28 cellular contexts compared by ENCODE assay signal in genomic region chr15:28943611-28944230, GRCh38. TPM values are rescaled to one million over a fixed set of nuclear protein-coding genes. Genes with fewer than 3 reads are reported as not detected.
DNase-seq lines count a peak whose midpoint lies in the region; ATAC-seq and TF ChIP-seq lines count a peak whose summit lies in the region.
"Had no signal": no experiment of that assay in that cellular context is flagged by ENCODE, and none has a peak within 500 bp of the region (broad histone marks: within the 10 kb centered on the region; RNA-seq: fewer than 3 reads in every experiment).

No MANE protein-coding gene starts in this region.

- H3K9me3 ChIP-seq in KOPT-K1 (ENCODE audit: insufficient read depth, low read length, poor library complexity, severe bottlenecking) (no peaks in the 10 kb centered on the region), sigmoid colon (no peaks in the 10 kb centered on the region)
- H3K9me3 ChIP-seq: colonic mucosa, upper lobe of left lung had no signal

- H3K4me3 Mint-ChIP-seq in activated CD4-positive, alpha-beta T cell treated with anti-CD3 and anti-CD28 coated beads for 36 hours = no peak overlapping the region
- H3K4me3 Mint-ChIP-seq in activated CD4-positive, alpha-beta T cell treated with anti-CD3 and anti-CD28 coated beads, Interleukin-2, amount 10 ng/mL, durations not matched to agents 24 days and 14 days = no peak overlapping the region
- no peak overlapping the region for H3K4me3 Mint-ChIP-seq in MCF 10A (ENCODE audit: unreplicated experiment)
- H3K4me3 Mint-ChIP-seq: memory B cell; stimulated activated memory B cell treated with anti-CD40 and anti-IgM and Interleukin-4, amounts not matched to agents 10 μg/mL and 1 μg/mL and 100 μg/mL, for 72 hours had no signal

- H3K4me1 Mint-ChIP-seq in activated CD4-positive, alpha-beta T cell treated with anti-CD3 and anti-CD28 coated beads for 36 hours = peaks cover 76% of the 10 kb centered on the region
- peaks cover 15% of the 10 kb centered on the region for H3K4me1 Mint-ChIP-seq in activated CD4-positive, alpha-beta T cell treated with anti-CD3 and anti-CD28 coated beads, Interleukin-2, amount 10 ng/mL, durations not matched to agents 24 days and 14 days
- no peaks in the 10 kb centered on the region for H3K4me1 Mint-ChIP-seq in MCF 10A (ENCODE audit: insufficient read depth, unreplicated experiment)

- CTCF ChIA-PET in activated CD4-positive, alpha-beta T cell treated with anti-CD3 and anti-CD28 coated beads for 36 hours (lab: Charles Lee) = no interaction called here
- CTCF ChIA-PET in MCF 10A (lab: Yijun Ruan, JAX) = no interaction called here

- BruUV-seq in MCF 10A (replicated peaks; lab: Mats Ljungman, UMichigan) = no TSS peak

- peak overlapping the region; percentile 35 for H3K27ac Mint-ChIP-seq in activated CD4-positive, alpha-beta T cell treated with anti-CD3 and anti-CD28 coated beads for 36 hours
- H3K27ac Mint-ChIP-seq in activated CD4-positive, alpha-beta T cell treated with anti-CD3 and anti-CD28 coated beads, Interleukin-2, amount 10 ng/mL, durations not matched to agents 24 days and 14 days = no peak overlapping the region
- H3K27ac Mint-ChIP-seq in MCF 10A (ENCODE audit: low read depth, unreplicated experiment) = no peak overlapping the region
- H3K27ac Mint-ChIP-seq: memory B cell; stimulated activated memory B cell treated with anti-CD40 and anti-IgM and Interleukin-4, amounts not matched to agents 10 μg/mL and 1 μg/mL and 100 μg/mL, for 72 hours had no signal

- peaks cover 24% of the 10 kb centered on the region for H3K36me3 Mint-ChIP-seq in activated CD4-positive, alpha-beta T cell treated with anti-CD3 and anti-CD28 coated beads for 36 hours (ENCODE audit: low read depth)
- no peaks in the 10 kb centered on the region for H3K36me3 Mint-ChIP-seq in activated CD4-positive, alpha-beta T cell treated with anti-CD3 and anti-CD28 coated beads, Interleukin-2, amount 10 ng/mL, durations not matched to agents 24 days and 14 days (ENCODE audit: low read depth)
- peaks cover 6% of the 10 kb centered on the region for H3K36me3 Mint-ChIP-seq in MCF 10A (ENCODE audit: insufficient read depth, unreplicated experiment)
- H3K36me3 Mint-ChIP-seq: memory B cell; stimulated activated memory B cell treated with anti-CD40 and anti-IgM and Interleukin-4, amounts not matched to agents 10 μg/mL and 1 μg/mL and 100 μg/mL, for 72 hours had no signal

- H3K4me3 ChIP-seq in sigmoid colon = no peak overlapping the region
- H3K4me3 ChIP-seq: colonic mucosa, upper lobe of left lung had no signal

- H3K4me1 ChIP-seq in sigmoid colon = no peaks in the 10 kb centered on the region
- H3K4me1 ChIP-seq: colonic mucosa, upper lobe of left lung had no signal

- H3K36me3 ChIP-seq in KOPT-K1 (ENCODE audit: insufficient read depth, low read length) (no peaks in the 10 kb centered on the region), sigmoid colon (no peaks in the 10 kb centered on the region)
- H3K36me3 ChIP-seq: colonic mucosa, upper lobe of left lung had no signal

- no peak for ATAC-seq in activated CD4-positive, alpha-beta T cell treated with anti-CD3 and anti-CD28 coated beads for 36 hours
- no peak for ATAC-seq in HG03521 (IDR thresholded peaks at IDR 0.05; ENCODE audit: unreplicated experiment)
- ATAC-seq: Panc1; stimulated activated memory B cell treated with anti-CD40 and anti-IgM and Interleukin-4, amounts not matched to agents 10 μg/mL and 1 μg/mL and 100 μg/mL, for 72 hours had no signal

- peak overlapping the region; percentile 81 for H3K27ac ChIP-seq in KOPT-K1 (ENCODE audit: low read depth, low read length, poor library complexity, severe bottlenecking)
- no peak overlapping the region for H3K27ac ChIP-seq in sigmoid colon
- H3K27ac ChIP-seq: colonic mucosa, upper lobe of left lung, VCaP had no signal

- H3K27me3 ChIP-seq in sigmoid colon = no peaks in the 10 kb centered on the region
- H3K27me3 ChIP-seq: colonic mucosa, upper lobe of left lung had no signal

- TF ChIP-seq CTCF in sigmoid colon (IDR thresholded peaks at IDR 0.05) (no peak), MCF 10A (IDR thresholded peaks at IDR 0.05; ENCODE audit: unreplicated experiment) (no peak)

- WGBS in sigmoid colon, 2 donors = 80 to 86% methylated on average over 11 of the region's 11 CpGs

- intact Hi-C loops in activated CD4-positive, alpha-beta T cell treated with anti-CD3 and anti-CD28 coated beads for 36 hours (cut with DNase I, micrococcal nuclease) = no loop called here
- intact Hi-C loops in activated CD4-positive, alpha-beta T cell treated with anti-CD3 and anti-CD28 coated beads, Interleukin-2, amount 10 ng/mL, durations not matched to agents 24 days and 14 days (cut with micrococcal nuclease) = no loop called here
- intact Hi-C loops in sigmoid colon (cut with DNase I) (no loop called here), MCF 10A (cut with micrococcal nuclease) (no loop called here)

- no peaks in the 10 kb centered on the region for H3K27me3 Mint-ChIP-seq in activated CD4-positive, alpha-beta T cell treated with anti-CD3 and anti-CD28 coated beads for 36 hours
- peaks cover 2% of the 10 kb centered on the region for H3K27me3 Mint-ChIP-seq in activated CD4-positive, alpha-beta T cell treated with anti-CD3 and anti-CD28 coated beads, Interleukin-2, amount 10 ng/mL, durations not matched to agents 24 days and 14 days
- no peaks in the 10 kb centered on the region for H3K27me3 Mint-ChIP-seq in MCF 10A (ENCODE audit: insufficient read depth, unreplicated experiment)

- POLR2A ChIA-PET in activated CD4-positive, alpha-beta T cell treated with anti-CD3 and anti-CD28 coated beads for 36 hours (lab: Charles Lee) = no interaction called here
- POLR2A ChIA-PET in MCF 10A (lab: Yijun Ruan, JAX) = interaction anchor here (0.6 kb wide), 1 partner anchor 169 kb away, joined by 3 read pairs; no protein-coding TSS in a partner anchor

- no peak for TF ChIP-seq POLR2A in sigmoid colon (IDR thresholded peaks at IDR 0.05)

- no peak for TF ChIP-seq EP300 in sigmoid colon (IDR thresholded peaks at IDR 0.05)

- no peak for DNase-seq in activated CD4-positive, alpha-beta T cell treated with anti-CD3 and anti-CD28 coated beads for 36 hours
- DNase-seq in activated CD4-positive, alpha-beta T cell treated with anti-CD3 and anti-CD28 coated beads, Interleukin-2, amount 10 ng/mL, durations not matched to agents 24 days and 14 days = no peak
- DNase-seq in islet precursor cell (peak; percentile 28), sigmoid colon (peak; percentile 60), DMS 273 (lab: John Stamatoyannopoulos, UW; ENCODE audit: unreplicated experiment) (no peak), MCF 10A (ENCODE audit: unreplicated experiment) (no peak)
- DNase-seq: 8988T; activated CD4-positive, alpha-beta T cell treated with anti-CD3 and anti-CD28 coated beads, Interleukin-2, amount 50 U/mL, for 1 hour; activated naive CD4-positive, alpha-beta T cell treated with anti-CD3 and anti-CD28 coated beads, Interleukin-2, amount 50 U/mL, for 16 hours; anterior cingulate cortex; colonic mucosa; DMS79 treated with DMSO at 0.1 percent for 48 hours; effector memory CD4-positive, alpha-beta T cell; erythroblast; GF-D8; IMR-90; NCI-H446; NCI-H774; SHP77; SW 1271; T-helper 9 cell; upper lobe of left lung had no signal

- no peaks in the 10 kb centered on the region for H3K9me3 Mint-ChIP-seq in activated CD4-positive, alpha-beta T cell treated with anti-CD3 and anti-CD28 coated beads for 36 hours (ENCODE audit: low read depth)
- H3K9me3 Mint-ChIP-seq in activated CD4-positive, alpha-beta T cell treated with anti-CD3 and anti-CD28 coated beads, Interleukin-2, amount 10 ng/mL, durations not matched to agents 24 days and 14 days = no peaks in the 10 kb centered on the region
- peaks cover 8% of the 10 kb centered on the region for H3K9me3 Mint-ChIP-seq in MCF 10A (ENCODE audit: unreplicated experiment)
- H3K9me3 Mint-ChIP-seq: memory B cell had no signal

RNA-seq across cellular contexts. Expression of gene APBA2, which starts 57.9 kb away (rescaled TPM):
- 10 to 100 TPM; 12.8 to 17.5 TPM for total RNA-seq in activated CD4-positive, alpha-beta T cell treated with anti-CD3 and anti-CD28 coated beads for 36 hours
- 1.8 and 1.9 TPM in 2 replicates for total RNA-seq in activated CD4-positive, alpha-beta T cell treated with anti-CD3 and anti-CD28 coated beads, Interleukin-2, amount 10 ng/mL, durations not matched to agents 24 days and 14 days
- total RNA-seq in sigmoid colon (1 to 10 TPM; 1.4 to 1.7 (median 1.5) TPM), MCF 10A (2022) (not detected in 2 replicates)
- 10 to 100 TPM in 1 of 3 donors, 1 to 10 TPM in 1, under 1 TPM in 1; 0.46 to 10.7 (median 3.6) TPM for polyA plus RNA-seq in sigmoid colon

Comparison
In these comparisons a context has a peak if more than half of its experiments do, and no peak if none do; other contexts are left out.
1. DNase-seq: peak in islet precursor cell (single experiment) and sigmoid colon (single experiment); none in activated CD4-positive, alpha-beta T cell treated with anti-CD3 and anti-CD28 coated beads for 36 hours (single experiment), activated CD4-positive, alpha-beta T cell treated with anti-CD3 and anti-CD28 coated beads, Interleukin-2, amount 10 ng/mL, durations not matched to agents 24 days and 14 days (single experiment), DMS 273 (single experiment) and MCF 10A (single experiment).